ENCODE assay signal across 19 cellular contexts in the genomic region with DNA sequence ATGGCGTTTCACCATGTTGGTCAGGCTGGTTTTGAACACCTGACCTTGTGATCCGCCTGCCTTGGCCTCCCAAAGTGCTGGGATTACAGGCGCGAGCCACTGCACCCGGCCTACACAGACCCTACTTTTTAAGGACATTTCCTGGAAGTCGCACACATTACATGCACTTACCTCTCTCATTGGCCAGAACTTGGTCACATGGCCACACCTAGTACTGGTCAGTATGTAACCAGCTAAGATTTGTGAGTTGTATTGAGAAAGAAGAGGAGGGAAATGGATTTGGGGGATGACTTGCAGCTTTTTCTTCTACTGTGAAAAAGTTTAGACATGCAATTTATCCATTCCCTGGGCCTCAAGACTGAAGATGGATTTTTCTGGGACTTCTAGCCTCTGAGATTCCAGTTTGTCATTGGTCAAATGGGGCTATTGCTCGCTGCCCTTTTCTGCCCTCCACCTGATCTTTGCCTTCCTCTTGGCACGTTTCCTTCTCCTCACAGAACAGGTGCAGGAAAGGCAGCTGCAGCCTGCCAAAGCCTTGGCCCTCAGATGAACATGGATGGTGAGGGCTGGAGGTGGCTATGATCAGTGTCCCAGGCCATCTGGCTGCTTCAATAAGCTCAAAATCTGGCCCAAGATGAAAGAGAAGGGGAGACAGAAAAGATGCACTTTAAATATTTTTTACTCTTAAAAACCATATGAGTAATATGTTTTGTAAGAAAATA. TPM values are rescaled to one million over a fixed set of nuclear protein-coding genes. Genes with fewer than 3 reads are reported as not detected.
DNase-seq lines count a peak whose midpoint lies in the region; ATAC-seq and TF ChIP-seq lines count a peak whose summit lies in the region.
"Had no signal": no experiment of that assay in that cellular context is flagged by ENCODE, and none has a peak within 500 bp of the region (broad histone marks: within the 10 kb centered on the region; RNA-seq: fewer than 3 reads in every experiment).

No MANE protein-coding gene starts in this region.

- peak; percentile 24 for DNase-seq in Daoy (ENCODE audit: low read depth)
- DNase-seq in SHP77 (lab: John Stamatoyannopoulos, UW): peak; percentile 48 to 57
- peak; percentile 6 for DNase-seq in fibroblast of pulmonary artery (ENCODE audit: low read depth)
- no peak for DNase-seq in left cardiac atrium
- DNase-seq: activated B cell treated with CpG ODN at 0.5 μM for 24 hours; activated naive CD4-positive, alpha-beta T cell treated with anti-CD3 and anti-CD28 coated beads for 36 hours; hippocampal formation; NCI-H446 treated with DMSO at 0.1 percent for 48 hours; occipital lobe; stimulated activated CD4-positive, alpha-beta T cell treated with anti-CD3 and anti-CD28 coated beads, Interleukin-4, amount 100 ng/mL, for 1 hour; stimulated activated CD8-positive, alpha-beta memory T cell treated with anti-CD3 and anti-CD28 coated beads, Interleukin-4, amount 100 ng/mL, for 48 hours; T-cell; testis had no signal

- no peak for TF ChIP-seq RAD21 in Ishikawa (IDR thresholded peaks at IDR 0.05; ENCODE audit: low read depth)

- ATAC-seq in GM18520 (IDR thresholded peaks at IDR 0.05; ENCODE audit: unreplicated experiment): no peak
- ATAC-seq in HG03520 (IDR thresholded peaks at IDR 0.05; ENCODE audit: unreplicated experiment): no peak
- no peak for ATAC-seq in left cardiac atrium
- ATAC-seq in GM18517 (IDR thresholded peaks at IDR 0.05; ENCODE audit: unreplicated experiment): no peak
- ATAC-seq: Panc1, T-cell had no signal

- intact Hi-C loops in left cardiac atrium (cut with DNase I): no loop called here

- TF ChIP-seq EP300 in Ishikawa (IDR thresholded peaks at IDR 0.05; ENCODE audit: borderline replicate concordance): no peak

- H3K4me3 ChIP-seq in fibroblast of pulmonary artery (replicated peaks; ENCODE audit: low read depth, low read length): no peak overlapping the region
- H3K4me3 ChIP-seq: testis had no signal

- no peak for TF ChIP-seq CTCF in fibroblast of pulmonary artery (IDR thresholded peaks at IDR 0.05; ENCODE audit: low read length, missing control alignments)

TF ChIP-seq in Ishikawa, 13 proteins besides CTCF, POLR2A, EP300 and RAD21:
- TF ChIP-seq TEAD4 (IDR thresholded peaks at IDR 0.05) (no peak), EGR1 (IDR thresholded peaks at IDR 0.05) (no peak), USF1 (IDR thresholded peaks at IDR 0.05) (peak; percentile 92), FOXM1 (IDR thresholded peaks at IDR 0.05; ENCODE audit: borderline replicate concordance, low read depth) (no peak)

RNA-seq across cellular contexts. Expression of gene ZDHHC22, which starts 7.1 kb away (rescaled TPM):
- not detected in 2 replicates for total RNA-seq in Daoy (2014; rRNA removed; shearing (Covaris generic))
- not detected for total RNA-seq in left cardiac atrium
- total RNA-seq: activated B cell treated with CpG ODN at 0.5 μM for 24 hours; activated naive CD4-positive, alpha-beta T cell treated with anti-CD3 and anti-CD28 coated beads for 36 hours; fibroblast of lung had no signal

RNA-seq across cellular contexts. Expression of gene TMEM63C, which starts 32.9 kb away (rescaled TPM):
- 0.06 and 0.63 TPM in 2 replicates for total RNA-seq in Daoy (2014; rRNA removed; shearing (Covaris generic))
- total RNA-seq in left cardiac atrium: not detected

RNA-seq across cellular contexts. Expression of gene CIPC, which starts 50.6 kb away (rescaled TPM):
- total RNA-seq in Daoy (2014; rRNA removed; shearing (Covaris generic)): 12.7 and 15.6 TPM in 2 replicates
- total RNA-seq in left cardiac atrium: 10 to 100 TPM; 56.2 to 57.6 TPM
